Comparison of ENCODE assay signal across 1 cellular context in genomic region chr13:45367358-45367757, GRCh38.
TF ChIP-seq lines count a peak whose summit lies in the region.

No MANE protein-coding gene starts in this region.

TF ChIP-seq in HEK293, 187 proteins besides CTCF, POLR2A, EP300 and RAD21 (continued from another document):
- peak; percentile 26; the same call in 1 of the 2 replicates for TF ChIP-seq TSHZ1 (tag by site-specific recombination; IDR thresholded peaks at IDR 0.05; ENCODE audit: borderline replicate concordance)
- 0 out of 2 replicates have a peak, but pooled peaks have one; percentile 15 for TF ChIP-seq ZSCAN23 (tag by site-specific recombination; IDR thresholded peaks at IDR 0.05)
- peak; percentile 69 for TF ChIP-seq KLF1 (tag by site-specific recombination; IDR thresholded peaks at IDR 0.05)
- TF ChIP-seq ZNF416 (tag by site-specific recombination; IDR thresholded peaks at IDR 0.05): no peak
- TF ChIP-seq ZFP37 (tag by site-specific recombination; IDR thresholded peaks at IDR 0.05): no peak
- TF ChIP-seq KLF8 (tag by site-specific recombination; IDR thresholded peaks at IDR 0.05): peak; percentile 35; the same call in 1 of the 2 replicates
- TF ChIP-seq SP2 (tag by site-specific recombination; IDR thresholded peaks at IDR 0.05): peak; percentile 52
- TF ChIP-seq ZNF366 (tag by site-specific recombination; conservative IDR thresholded peaks at IDR 0.05): peak; percentile 84
- peak; percentile 63; the same call in 1 of the 2 replicates for TF ChIP-seq ZEB2 (tag by site-specific recombination; IDR thresholded peaks at IDR 0.05)
- peak; percentile 99 for TF ChIP-seq ZNF394 (tag by site-specific recombination; IDR thresholded peaks at IDR 0.05; ENCODE audit: borderline replicate concordance)
- TF ChIP-seq HIC1 (tag by site-specific recombination; IDR thresholded peaks at IDR 0.05): peak; percentile 54; the same call in 1 of the 2 replicates
- TF ChIP-seq ZBTB21 (tag by site-specific recombination; IDR thresholded peaks at IDR 0.05): peak; percentile 18; the same call in 1 of the 2 replicates
- peak; percentile 91 for TF ChIP-seq ZNF362 (tag by site-specific recombination; IDR thresholded peaks at IDR 0.05)
- TF ChIP-seq YY1 (tag by site-specific recombination; IDR thresholded peaks at IDR 0.05): no peak
- TF ChIP-seq ZNF2 (tag by site-specific recombination; IDR thresholded peaks at IDR 0.05): no peak
- peak; percentile 67 for TF ChIP-seq ZFHX2 (tag by site-specific recombination; conservative IDR thresholded peaks at IDR 0.05)
- peak; percentile 47; the same call in 1 of the 2 replicates for TF ChIP-seq ZBTB17 (tag by site-specific recombination; IDR thresholded peaks at IDR 0.05)
- peak; percentile 82 for TF ChIP-seq KLF17 (tag by site-specific recombination; IDR thresholded peaks at IDR 0.05)
- peak; percentile 87 for TF ChIP-seq PATZ1 (tag by site-specific recombination; IDR thresholded peaks at IDR 0.05)
